Comparison of ENCODE assay signal across 11 cellular contexts in the genomic region with DNA sequence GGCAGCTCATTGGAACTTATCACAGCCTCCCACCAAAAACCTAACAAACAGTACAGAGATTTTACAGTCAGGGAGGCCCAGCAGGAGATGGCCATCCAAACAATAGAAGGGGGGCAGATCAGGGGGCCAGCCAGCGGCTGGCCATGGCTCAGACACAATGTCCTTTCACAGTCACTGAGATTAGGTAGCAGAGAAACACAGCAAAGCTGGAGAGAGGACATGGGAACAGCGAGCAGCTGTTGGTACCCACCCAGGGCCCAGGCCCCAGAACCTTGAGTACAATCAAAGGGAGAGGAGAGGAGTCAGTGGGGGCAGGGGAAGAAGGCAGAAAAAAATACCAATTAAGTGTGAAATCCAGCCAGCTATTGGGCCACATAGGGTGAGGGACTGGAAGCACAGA. TPM values are rescaled to one million over a fixed set of nuclear protein-coding genes. Genes with fewer than 3 reads are reported as not detected.
DNase-seq lines count a peak whose midpoint lies in the region; ATAC-seq and TF ChIP-seq lines count a peak whose summit lies in the region.
"Had no signal": no experiment of that assay in that cellular context is flagged by ENCODE, and none has a peak within 500 bp of the region (broad histone marks: within the 10 kb centered on the region; RNA-seq: fewer than 3 reads in every experiment).

No MANE protein-coding gene starts in this region.

- H2BK12ac ChIP-seq in neuronal stem cell (ENCODE audit: low read length): no peak overlapping the region

- H3K79me1 ChIP-seq in neuronal stem cell (ENCODE audit: low read depth, low read length): peaks cover 4% of the 10 kb centered on the region

- H3K4me1 Mint-ChIP-seq in T-helper 2 cell treated with Interferon-gamma antibody and Interleukin-4, amounts not matched to agents 5 μg/mL and 100 μg/mL, for 36 hours (ENCODE audit: low read depth): peaks cover 45% of the 10 kb centered on the region

- no peak for TF ChIP-seq POLR2A in vagina (IDR thresholded peaks at IDR 0.05)

- no peak overlapping the region for H2AK5ac ChIP-seq in neuronal stem cell (ENCODE audit: low read depth, low read length)

- no peak overlapping the region for H2AFZ ChIP-seq in neuronal stem cell (ENCODE audit: low read length)

- peaks cover 9% of the 10 kb centered on the region for H3K36me3 Mint-ChIP-seq in T-helper 2 cell treated with Interferon-gamma antibody and Interleukin-4, amounts not matched to agents 5 μg/mL and 100 μg/mL, for 36 hours (ENCODE audit: low read depth)

- H3K27ac ChIP-seq in HL-60 (replicated peaks): peak overlapping the region; percentile 52
- no peak overlapping the region for H3K27ac ChIP-seq in neuronal stem cell (replicated peaks; ENCODE audit: low read length)
- no peak overlapping the region for H3K27ac ChIP-seq in vagina
- H3K27ac ChIP-seq: A549 had no signal

- H3K9ac ChIP-seq in neuronal stem cell (ENCODE audit: low read depth, low read length, poor library complexity): peak overlapping the region; percentile 15

- H3K27me3 Mint-ChIP-seq in T-helper 2 cell treated with Interferon-gamma antibody and Interleukin-4, amounts not matched to agents 5 μg/mL and 100 μg/mL, for 36 hours (ENCODE audit: low read depth): peaks cover 16% of the 10 kb centered on the region

- H2BK120ac ChIP-seq in neuronal stem cell (ENCODE audit: low read depth, low read length): no peak overlapping the region

- H3K4ac ChIP-seq in neuronal stem cell (ENCODE audit: low read length): no peak overlapping the region

- H3K9me3 ChIP-seq in neuronal stem cell (replicated peaks in 1 of 2; ENCODE audit: control insufficient read depth in 2 of 2, insufficient read depth in 1 of 2, low read depth in 1 of 2, low read length in 2 of 2) (no peaks in the 10 kb centered on the region), vagina (no peaks in the 10 kb centered on the region)
- H3K9me3 ChIP-seq: A549 had no signal

- H3K18ac ChIP-seq in neuronal stem cell (ENCODE audit: low read length): no peak overlapping the region

- ATAC-seq in left colon: no peak
- ATAC-seq: A549 had no signal

- no peak overlapping the region for H3K23ac ChIP-seq in neuronal stem cell (ENCODE audit: low read depth, low read length, poor library complexity)

- no peak overlapping the region for H3K14ac ChIP-seq in neuronal stem cell (ENCODE audit: low read length)

- no peak overlapping the region for H4K8ac ChIP-seq in neuronal stem cell (ENCODE audit: low read depth, low read length)

- H3K4me2 ChIP-seq in neuronal stem cell (ENCODE audit: insufficient read depth, low read length, poor library complexity, severe bottlenecking): no peak overlapping the region
- H3K4me2 ChIP-seq: A549 had no signal

- no peak for DNase-seq in T-helper 2 cell treated with Interferon-gamma antibody and Interleukin-4, amounts not matched to agents 5 μg/mL and 100 μg/mL, for 36 hours (ENCODE audit: low spot score)
- DNase-seq in T-helper 2 cell (no peak), HL-60 (ENCODE audit: low read depth in 1 of 2, low spot score in 1 of 2) (no peak), cerebellar cortex (ENCODE audit: low spot score) (peak; percentile 13), neuronal stem cell (ENCODE audit: low spot score) (no peak), vagina (ENCODE audit: extremely low spot score in 2 of 2) (no peak), DMS79 treated with DMSO at 0.1 percent for 48 hours (lab: John Stamatoyannopoulos, UW) (no peak), left colon (no peak)
- DNase-seq: NCI-H1048, NCI-H2171 treated with DMSO at 0.1 percent for 48 hours had no signal

- peaks cover 0 to 7% of the 10 kb centered on the region in 2 donors for H3K36me3 ChIP-seq in neuronal stem cell (replicated peaks in 1 of 2; ENCODE audit: control insufficient read depth in 2 of 2, insufficient read depth in 2 of 2, low read length in 2 of 2)
- H3K36me3 ChIP-seq in vagina: no peaks in the 10 kb centered on the region

- no peak overlapping the region for H2BK5ac ChIP-seq in neuronal stem cell (ENCODE audit: low read length)

- H2BK15ac ChIP-seq in neuronal stem cell (ENCODE audit: low read length): no peak overlapping the region

- H3K27ac Mint-ChIP-seq in T-helper 2 cell treated with Interferon-gamma antibody and Interleukin-4, amounts not matched to agents 5 μg/mL and 100 μg/mL, for 36 hours: peak overlapping the region; percentile 85

- no peaks in the 10 kb centered on the region for H3K9me3 Mint-ChIP-seq in T-helper 2 cell treated with Interferon-gamma antibody and Interleukin-4, amounts not matched to agents 5 μg/mL and 100 μg/mL, for 36 hours

- H3K4me1 ChIP-seq in neuronal stem cell (ENCODE audit: control insufficient read depth in 2 of 2, insufficient read depth in 1 of 2, low read depth in 1 of 2, low read length in 2 of 2) (peaks cover 17 to 19% of the 10 kb centered on the region in 2 donors), vagina (peaks cover 12% of the 10 kb centered on the region)

- peak overlapping the region; percentile 73 for H3K4me3 Mint-ChIP-seq in T-helper 2 cell treated with Interferon-gamma antibody and Interleukin-4, amounts not matched to agents 5 μg/mL and 100 μg/mL, for 36 hours

- WGBS in neuronal stem cell (ENCODE audit: extremely low coverage in 2 of 2, insufficient read length in 2 of 2, insufficient replicate concordance in 1 of 2), 2 donors: no CpG with 5 or more reads among the region's 2 CpGs

- intact Hi-C loops in vagina (cut with DNase I) (no loop called here), left colon (cut with DNase I, micrococcal nuclease) (no loop called here)

- H3K27me3 ChIP-seq in HL-60 (ENCODE audit: insufficient read depth, poor library complexity, severe bottlenecking): peaks cover 6% of the 10 kb centered on the region
- peaks cover 0 to 6% (median 0%) of the 10 kb centered on the region in 3 experiments for H3K27me3 ChIP-seq in neuronal stem cell (ENCODE audit: control insufficient read depth in 3 of 3, insufficient read depth in 3 of 3, low read depth in 1 of 3, low read length in 3 of 3)
- no peaks in the 10 kb centered on the region for H3K27me3 ChIP-seq in vagina

- H3K4me3 ChIP-seq in HL-60 (replicated peaks; ENCODE audit: insufficient read depth, low read length) (no peak overlapping the region), neuronal stem cell (ENCODE audit: low read length in 2 of 2) (no peak overlapping the region), vagina (no peak overlapping the region)
- H3K4me3 ChIP-seq: A549 had no signal

- TF ChIP-seq CTCF in HL-60 (IDR thresholded peaks at IDR 0.05; ENCODE audit: insufficient read depth, low read length) (no peak), vagina (IDR thresholded peaks at IDR 0.05) (no peak)

- H4K91ac ChIP-seq in neuronal stem cell (ENCODE audit: low read depth, low read length, poor library complexity): no peak overlapping the region

RNA-seq across cellular contexts. Expression of a gene that starts 4.2 kb away (rescaled TPM):
- polyA plus RNA-seq in neuronal stem cell (2013, experiment 1 of 2): 2.6 TPM
- polyA plus RNA-seq in neuronal stem cell (2013, experiment 2 of 2): 2.7 TPM
- total RNA-seq in vagina: not detected
- under 1 TPM; 0.15 to 0.42 TPM for total RNA-seq in left colon

RNA-seq across cellular contexts. Expression of a gene that starts 32.1 kb away (rescaled TPM):
- 2.8 TPM for polyA plus RNA-seq in neuronal stem cell (2013, experiment 1 of 2)
- polyA plus RNA-seq in neuronal stem cell (2013, experiment 2 of 2): 2.5 TPM
- 13.3 TPM for total RNA-seq in vagina
- total RNA-seq in left colon: 10 to 100 TPM; 15.7 to 18.5 TPM

RNA-seq across cellular contexts. Expression of a gene that starts 42.1 kb away (rescaled TPM):
- 30.5 TPM for polyA plus RNA-seq in neuronal stem cell (2013, experiment 1 of 2)
- 30.3 TPM for polyA plus RNA-seq in neuronal stem cell (2013, experiment 2 of 2)
- total RNA-seq in vagina (30.0 TPM), left colon (10 to 100 TPM; 29.0 to 41.8 TPM)
